1 cellular context compared by ENCODE assay signal in the genomic region with DNA sequence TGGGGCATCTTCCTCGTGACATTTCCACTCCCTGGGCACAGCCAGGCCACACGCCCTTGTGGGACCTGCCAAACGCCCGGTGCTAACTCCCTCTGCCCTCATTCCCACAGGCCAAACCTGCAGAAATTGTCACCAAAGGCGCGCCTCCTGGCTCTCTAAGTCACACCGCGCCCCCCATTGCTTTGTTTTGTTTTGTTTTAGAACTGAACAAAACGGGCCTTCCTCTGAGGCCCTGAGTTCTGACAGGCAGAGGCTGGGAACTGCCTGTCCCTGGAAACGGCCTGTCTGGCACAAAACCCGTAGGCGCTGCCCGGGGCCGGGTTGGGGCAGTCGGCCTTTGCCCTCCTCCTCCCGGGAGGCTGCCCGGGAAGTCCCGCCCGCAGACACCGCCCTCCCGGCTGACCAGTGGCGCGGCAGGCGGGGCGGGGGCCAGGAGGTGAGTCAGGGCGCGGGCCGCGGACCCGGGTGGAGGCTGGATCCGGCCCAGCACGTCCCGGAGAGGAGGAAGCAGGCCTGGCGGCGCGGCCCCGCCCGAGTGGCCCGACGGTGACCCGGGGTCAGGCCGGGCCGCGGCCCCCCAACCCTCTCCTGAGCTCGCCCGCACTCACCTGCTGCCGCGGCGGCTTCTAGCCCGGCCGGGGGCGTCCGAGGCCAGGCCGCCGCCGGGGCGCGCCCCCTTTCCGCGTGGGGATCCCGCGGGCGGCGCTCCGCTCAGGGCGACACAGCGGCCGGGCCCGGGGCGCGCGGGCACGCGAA.
TF ChIP-seq lines count a peak whose summit lies in the region.

No MANE protein-coding gene starts in this region.

TF ChIP-seq in HepG2, 621 proteins besides CTCF, POLR2A, EP300 and RAD21 (continued from another document and continues in another):
- TF ChIP-seq, protein P1, sequence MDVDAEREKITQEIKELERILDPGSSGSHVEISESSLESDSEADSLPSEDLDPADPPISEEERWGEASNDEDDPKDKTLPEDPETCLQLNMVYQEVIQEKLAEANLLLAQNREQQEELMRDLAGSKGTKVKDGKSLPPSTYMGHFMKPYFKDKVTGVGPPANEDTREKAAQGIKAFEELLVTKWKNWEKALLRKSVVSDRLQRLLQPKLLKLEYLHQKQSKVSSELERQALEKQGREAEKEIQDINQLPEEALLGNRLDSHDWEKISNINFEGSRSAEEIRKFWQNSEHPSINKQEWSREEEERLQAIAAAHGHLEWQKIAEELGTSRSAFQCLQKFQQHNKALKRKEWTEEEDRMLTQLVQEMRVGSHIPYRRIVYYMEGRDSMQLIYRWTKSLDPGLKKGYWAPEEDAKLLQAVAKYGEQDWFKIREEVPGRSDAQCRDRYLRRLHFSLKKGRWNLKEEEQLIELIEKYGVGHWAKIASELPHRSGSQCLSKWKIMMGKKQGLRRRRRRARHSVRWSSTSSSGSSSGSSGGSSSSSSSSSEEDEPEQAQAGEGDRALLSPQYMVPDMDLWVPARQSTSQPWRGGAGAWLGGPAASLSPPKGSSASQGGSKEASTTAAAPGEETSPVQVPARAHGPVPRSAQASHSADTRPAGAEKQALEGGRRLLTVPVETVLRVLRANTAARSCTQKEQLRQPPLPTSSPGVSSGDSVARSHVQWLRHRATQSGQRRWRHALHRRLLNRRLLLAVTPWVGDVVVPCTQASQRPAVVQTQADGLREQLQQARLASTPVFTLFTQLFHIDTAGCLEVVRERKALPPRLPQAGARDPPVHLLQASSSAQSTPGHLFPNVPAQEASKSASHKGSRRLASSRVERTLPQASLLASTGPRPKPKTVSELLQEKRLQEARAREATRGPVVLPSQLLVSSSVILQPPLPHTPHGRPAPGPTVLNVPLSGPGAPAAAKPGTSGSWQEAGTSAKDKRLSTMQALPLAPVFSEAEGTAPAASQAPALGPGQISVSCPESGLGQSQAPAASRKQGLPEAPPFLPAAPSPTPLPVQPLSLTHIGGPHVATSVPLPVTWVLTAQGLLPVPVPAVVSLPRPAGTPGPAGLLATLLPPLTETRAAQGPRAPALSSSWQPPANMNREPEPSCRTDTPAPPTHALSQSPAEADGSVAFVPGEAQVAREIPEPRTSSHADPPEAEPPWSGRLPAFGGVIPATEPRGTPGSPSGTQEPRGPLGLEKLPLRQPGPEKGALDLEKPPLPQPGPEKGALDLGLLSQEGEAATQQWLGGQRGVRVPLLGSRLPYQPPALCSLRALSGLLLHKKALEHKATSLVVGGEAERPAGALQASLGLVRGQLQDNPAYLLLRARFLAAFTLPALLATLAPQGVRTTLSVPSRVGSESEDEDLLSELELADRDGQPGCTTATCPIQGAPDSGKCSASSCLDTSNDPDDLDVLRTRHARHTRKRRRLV (CRISPR knock-in tag; IDR thresholded peaks at IDR 0.05), result 0 out of 2 replicates have a peak, but pooled peaks have one; percentile 22
- TF ChIP-seq, protein P2, sequence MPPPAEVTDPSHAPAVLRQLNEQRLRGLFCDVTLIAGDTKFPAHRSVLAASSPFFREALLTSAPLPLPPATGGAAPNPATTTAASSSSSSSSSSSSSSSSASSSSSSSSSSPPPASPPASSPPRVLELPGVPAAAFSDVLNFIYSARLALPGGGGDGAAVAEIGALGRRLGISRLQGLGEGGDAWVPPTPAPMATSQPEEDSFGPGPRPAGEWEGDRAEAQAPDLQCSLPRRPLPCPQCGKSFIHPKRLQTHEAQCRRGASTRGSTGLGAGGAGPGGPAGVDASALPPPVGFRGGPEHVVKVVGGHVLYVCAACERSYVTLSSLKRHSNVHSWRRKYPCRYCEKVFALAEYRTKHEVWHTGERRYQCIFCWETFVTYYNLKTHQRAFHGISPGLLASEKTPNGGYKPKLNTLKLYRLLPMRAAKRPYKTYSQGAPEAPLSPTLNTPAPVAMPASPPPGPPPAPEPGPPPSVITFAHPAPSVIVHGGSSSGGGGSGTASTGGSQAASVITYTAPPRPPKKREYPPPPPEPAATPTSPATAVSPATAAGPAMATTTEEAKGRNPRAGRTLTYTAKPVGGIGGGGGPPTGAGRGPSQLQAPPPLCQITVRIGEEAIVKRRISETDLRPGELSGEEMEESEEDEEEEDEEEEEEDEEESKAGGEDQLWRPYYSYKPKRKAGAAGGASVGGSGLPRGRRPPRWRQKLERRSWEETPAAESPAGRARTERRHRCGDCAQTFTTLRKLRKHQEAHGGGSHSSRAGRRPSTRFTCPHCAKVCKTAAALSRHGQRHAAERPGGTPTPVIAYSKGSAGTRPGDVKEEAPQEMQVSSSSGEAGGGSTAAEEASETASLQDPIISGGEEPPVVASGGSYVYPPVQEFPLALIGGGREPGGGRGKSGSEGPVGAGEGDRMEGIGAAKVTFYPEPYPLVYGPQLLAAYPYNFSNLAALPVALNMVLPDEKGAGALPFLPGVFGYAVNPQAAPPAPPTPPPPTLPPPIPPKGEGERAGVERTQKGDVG (CRISPR knock-in tag; IDR thresholded peaks at IDR 0.05; ENCODE audit: borderline replicate concordance), result no peak
- peak; percentile 53; the same call in 1 of the 2 replicates for TF ChIP-seq ZNF792 (CRISPR knock-in tag; IDR thresholded peaks at IDR 0.05)
- TF ChIP-seq ZNF160 (CRISPR knock-in tag; IDR thresholded peaks at IDR 0.05), result peak; percentile 92; the same call in 1 of the 2 replicates
- peak; percentile 71 for TF ChIP-seq MYC (CRISPR knock-in tag; IDR thresholded peaks at IDR 0.05; ENCODE audit: borderline replicate concordance)
- TF ChIP-seq DMAP1 (CRISPR knock-in tag; IDR thresholded peaks at IDR 0.05), result peak; percentile 59; the same call in 1 of the 2 replicates
- TF ChIP-seq HIVEP1 (CRISPR knock-in tag; IDR thresholded peaks at IDR 0.05), result peak; percentile 84
- peak; percentile 35 for TF ChIP-seq TBL1XR1 (IDR thresholded peaks at IDR 0.05; ENCODE audit: borderline replicate concordance, low read length, partially characterized antibody)
- no peak for TF ChIP-seq ZNF484 (CRISPR knock-in tag; IDR thresholded peaks at IDR 0.05; ENCODE audit: borderline replicate concordance, low read depth)
- TF ChIP-seq MAFF (IDR thresholded peaks at IDR 0.05; ENCODE audit: low read depth, low read length), result peak; percentile 13; the same call in 1 of the 2 replicates
- peak; percentile 65; the same call in 1 of the 2 replicates for TF ChIP-seq REL (CRISPR knock-in tag; conservative IDR thresholded peaks at IDR 0.05)
- TF ChIP-seq DNMT1 (CRISPR knock-in tag; IDR thresholded peaks at IDR 0.05), result peak; percentile 41; the same call in 1 of the 2 replicates
- TF ChIP-seq ZNF605 (CRISPR knock-in tag; IDR thresholded peaks at IDR 0.05), result peak; percentile 93
- TF ChIP-seq, protein P3, sequence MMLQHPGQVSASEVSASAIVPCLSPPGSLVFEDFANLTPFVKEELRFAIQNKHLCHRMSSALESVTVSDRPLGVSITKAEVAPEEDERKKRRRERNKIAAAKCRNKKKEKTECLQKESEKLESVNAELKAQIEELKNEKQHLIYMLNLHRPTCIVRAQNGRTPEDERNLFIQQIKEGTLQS (CRISPR knock-in tag; IDR thresholded peaks at IDR 0.05), result peak; percentile 82
- TF ChIP-seq, protein P4, sequence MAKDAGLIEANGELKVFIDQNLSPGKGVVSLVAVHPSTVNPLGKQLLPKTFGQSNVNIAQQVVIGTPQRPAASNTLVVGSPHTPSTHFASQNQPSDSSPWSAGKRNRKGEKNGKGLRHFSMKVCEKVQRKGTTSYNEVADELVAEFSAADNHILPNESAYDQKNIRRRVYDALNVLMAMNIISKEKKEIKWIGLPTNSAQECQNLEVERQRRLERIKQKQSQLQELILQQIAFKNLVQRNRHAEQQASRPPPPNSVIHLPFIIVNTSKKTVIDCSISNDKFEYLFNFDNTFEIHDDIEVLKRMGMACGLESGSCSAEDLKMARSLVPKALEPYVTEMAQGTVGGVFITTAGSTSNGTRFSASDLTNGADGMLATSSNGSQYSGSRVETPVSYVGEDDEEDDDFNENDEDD (CRISPR knock-in tag; IDR thresholded peaks at IDR 0.05; ENCODE audit: borderline replicate concordance), result peak; percentile 72; the same call in 1 of the 2 replicates
- peak; percentile 72 for TF ChIP-seq POLR2G (IDR thresholded peaks at IDR 0.05; ENCODE audit: low read depth, low read length)
- TF ChIP-seq ZSCAN29 (CRISPR knock-in tag; conservative IDR thresholded peaks at IDR 0.05), result 0 out of 2 replicates have a peak, but pooled peaks have one; percentile 25
- TF ChIP-seq FOXA3 (CRISPR knock-in tag; IDR thresholded peaks at IDR 0.05), result peak; percentile 43; the same call in 1 of the 2 replicates
- TF ChIP-seq ZNF619 (CRISPR knock-in tag; IDR thresholded peaks at IDR 0.05), result peak; percentile 38; the same call in 1 of the 2 replicates
- TF ChIP-seq ZFP82 (CRISPR knock-in tag; IDR thresholded peaks at IDR 0.05; ENCODE audit: borderline replicate concordance), result peak; percentile 69; the same call in 1 of the 2 replicates
- 0 out of 2 replicates have a peak, but pooled peaks have one; percentile 79 for TF ChIP-seq SRY (CRISPR knock-in tag; IDR thresholded peaks at IDR 0.05)
- TF ChIP-seq ZSCAN21 (CRISPR knock-in tag; IDR thresholded peaks at IDR 0.05; ENCODE audit: borderline replicate concordance), result peak; percentile 63; the same call in 1 of the 2 replicates
- TF ChIP-seq, protein P5, sequence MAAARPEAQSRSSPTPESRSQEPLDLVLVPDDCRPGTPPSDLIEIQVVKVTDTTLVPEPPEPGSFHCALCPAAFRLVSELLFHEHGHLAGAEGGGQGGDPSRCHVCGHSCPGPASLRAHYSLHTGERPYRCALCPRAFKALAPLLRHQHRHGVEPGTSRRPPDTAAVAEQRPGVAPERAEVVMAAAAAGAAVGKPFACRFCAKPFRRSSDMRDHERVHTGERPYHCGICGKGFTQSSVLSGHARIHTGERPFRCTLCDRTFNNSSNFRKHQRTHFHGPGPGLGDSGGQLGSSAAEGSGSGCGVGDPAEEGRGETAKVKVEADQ (CRISPR knock-in tag; IDR thresholded peaks at IDR 0.05; ENCODE audit: borderline replicate concordance), result peak; percentile 72; the same call in 1 of the 2 replicates
- TF ChIP-seq, protein P6, sequence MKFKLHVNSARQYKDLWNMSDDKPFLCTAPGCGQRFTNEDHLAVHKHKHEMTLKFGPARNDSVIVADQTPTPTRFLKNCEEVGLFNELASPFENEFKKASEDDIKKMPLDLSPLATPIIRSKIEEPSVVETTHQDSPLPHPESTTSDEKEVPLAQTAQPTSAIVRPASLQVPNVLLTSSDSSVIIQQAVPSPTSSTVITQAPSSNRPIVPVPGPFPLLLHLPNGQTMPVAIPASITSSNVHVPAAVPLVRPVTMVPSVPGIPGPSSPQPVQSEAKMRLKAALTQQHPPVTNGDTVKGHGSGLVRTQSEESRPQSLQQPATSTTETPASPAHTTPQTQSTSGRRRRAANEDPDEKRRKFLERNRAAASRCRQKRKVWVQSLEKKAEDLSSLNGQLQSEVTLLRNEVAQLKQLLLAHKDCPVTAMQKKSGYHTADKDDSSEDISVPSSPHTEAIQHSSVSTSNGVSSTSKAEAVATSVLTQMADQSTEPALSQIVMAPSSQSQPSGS (CRISPR knock-in tag; IDR thresholded peaks at IDR 0.05), result peak; percentile 39; the same call in 1 of the 2 replicates
- TF ChIP-seq, protein P7, sequence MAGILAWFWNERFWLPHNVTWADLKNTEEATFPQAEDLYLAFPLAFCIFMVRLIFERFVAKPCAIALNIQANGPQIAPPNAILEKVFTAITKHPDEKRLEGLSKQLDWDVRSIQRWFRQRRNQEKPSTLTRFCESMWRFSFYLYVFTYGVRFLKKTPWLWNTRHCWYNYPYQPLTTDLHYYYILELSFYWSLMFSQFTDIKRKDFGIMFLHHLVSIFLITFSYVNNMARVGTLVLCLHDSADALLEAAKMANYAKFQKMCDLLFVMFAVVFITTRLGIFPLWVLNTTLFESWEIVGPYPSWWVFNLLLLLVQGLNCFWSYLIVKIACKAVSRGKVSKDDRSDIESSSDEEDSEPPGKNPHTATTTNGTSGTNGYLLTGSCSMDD (CRISPR knock-in tag; IDR thresholded peaks at IDR 0.05), result 0 out of 2 replicates have a peak, but pooled peaks have one; percentile 25
- TF ChIP-seq ARNTL (CRISPR knock-in tag; IDR thresholded peaks at IDR 0.05), result peak; percentile 78; the same call in 1 of the 2 replicates
- no peak for TF ChIP-seq HMGA1 (CRISPR knock-in tag; conservative IDR thresholded peaks at IDR 0.05)
- TF ChIP-seq ZBTB3 (CRISPR knock-in tag; IDR thresholded peaks at IDR 0.05; ENCODE audit: borderline replicate concordance, low read depth), result peak; percentile 81; the same call in 1 of the 2 replicates
- 0 out of 2 replicates have a peak, but pooled peaks have one; percentile 55 for TF ChIP-seq ZNF678 (CRISPR knock-in tag; IDR thresholded peaks at IDR 0.05)
- peak; percentile 64; the same call in 1 of the 2 replicates for TF ChIP-seq NCOR1 (IDR thresholded peaks at IDR 0.05; ENCODE audit: borderline replicate concordance, low read length)
- TF ChIP-seq NR1H2 (CRISPR knock-in tag; IDR thresholded peaks at IDR 0.05; ENCODE audit: borderline replicate concordance, low read depth), result no peak
- TF ChIP-seq, protein P8, sequence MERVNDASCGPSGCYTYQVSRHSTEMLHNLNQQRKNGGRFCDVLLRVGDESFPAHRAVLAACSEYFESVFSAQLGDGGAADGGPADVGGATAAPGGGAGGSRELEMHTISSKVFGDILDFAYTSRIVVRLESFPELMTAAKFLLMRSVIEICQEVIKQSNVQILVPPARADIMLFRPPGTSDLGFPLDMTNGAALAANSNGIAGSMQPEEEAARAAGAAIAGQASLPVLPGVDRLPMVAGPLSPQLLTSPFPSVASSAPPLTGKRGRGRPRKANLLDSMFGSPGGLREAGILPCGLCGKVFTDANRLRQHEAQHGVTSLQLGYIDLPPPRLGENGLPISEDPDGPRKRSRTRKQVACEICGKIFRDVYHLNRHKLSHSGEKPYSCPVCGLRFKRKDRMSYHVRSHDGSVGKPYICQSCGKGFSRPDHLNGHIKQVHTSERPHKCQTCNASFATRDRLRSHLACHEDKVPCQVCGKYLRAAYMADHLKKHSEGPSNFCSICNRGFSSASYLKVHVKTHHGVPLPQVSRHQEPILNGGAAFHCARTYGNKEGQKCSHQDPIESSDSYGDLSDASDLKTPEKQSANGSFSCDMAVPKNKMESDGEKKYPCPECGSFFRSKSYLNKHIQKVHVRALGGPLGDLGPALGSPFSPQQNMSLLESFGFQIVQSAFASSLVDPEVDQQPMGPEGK (CRISPR knock-in tag; IDR thresholded peaks at IDR 0.05), result peak; percentile 93
- no peak for TF ChIP-seq ZNF75D (CRISPR knock-in tag; IDR thresholded peaks at IDR 0.05; ENCODE audit: borderline replicate concordance)
- TF ChIP-seq ZNF816 (CRISPR knock-in tag; IDR thresholded peaks at IDR 0.05; ENCODE audit: borderline replicate concordance), result peak; percentile 96
- 0 out of 2 replicates have a peak, but pooled peaks have one; percentile 57 for TF ChIP-seq ZNF550 (CRISPR knock-in tag; IDR thresholded peaks at IDR 0.05; ENCODE audit: borderline replicate concordance)
- TF ChIP-seq, protein P9, sequence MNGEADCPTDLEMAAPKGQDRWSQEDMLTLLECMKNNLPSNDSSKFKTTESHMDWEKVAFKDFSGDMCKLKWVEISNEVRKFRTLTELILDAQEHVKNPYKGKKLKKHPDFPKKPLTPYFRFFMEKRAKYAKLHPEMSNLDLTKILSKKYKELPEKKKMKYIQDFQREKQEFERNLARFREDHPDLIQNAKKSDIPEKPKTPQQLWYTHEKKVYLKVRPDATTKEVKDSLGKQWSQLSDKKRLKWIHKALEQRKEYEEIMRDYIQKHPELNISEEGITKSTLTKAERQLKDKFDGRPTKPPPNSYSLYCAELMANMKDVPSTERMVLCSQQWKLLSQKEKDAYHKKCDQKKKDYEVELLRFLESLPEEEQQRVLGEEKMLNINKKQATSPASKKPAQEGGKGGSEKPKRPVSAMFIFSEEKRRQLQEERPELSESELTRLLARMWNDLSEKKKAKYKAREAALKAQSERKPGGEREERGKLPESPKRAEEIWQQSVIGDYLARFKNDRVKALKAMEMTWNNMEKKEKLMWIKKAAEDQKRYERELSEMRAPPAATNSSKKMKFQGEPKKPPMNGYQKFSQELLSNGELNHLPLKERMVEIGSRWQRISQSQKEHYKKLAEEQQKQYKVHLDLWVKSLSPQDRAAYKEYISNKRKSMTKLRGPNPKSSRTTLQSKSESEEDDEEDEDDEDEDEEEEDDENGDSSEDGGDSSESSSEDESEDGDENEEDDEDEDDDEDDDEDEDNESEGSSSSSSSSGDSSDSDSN (CRISPR knock-in tag; IDR thresholded peaks at IDR 0.05), result peak; percentile 88
- TF ChIP-seq ZNF441 (CRISPR knock-in tag; IDR thresholded peaks at IDR 0.05; ENCODE audit: borderline replicate concordance), result peak; percentile 91
